9 cellular contexts compared by ENCODE assay signal in genomic region chr2:122451040-122451439, GRCh38.
DNase-seq lines count a peak whose midpoint lies in the region; ATAC-seq lines count a peak whose summit lies in the region.
"Had no signal": no experiment of that assay in that cellular context is flagged by ENCODE, and none has a peak within 500 bp of the region (broad histone marks: within the 10 kb centered on the region; RNA-seq: fewer than 3 reads in every experiment).

No MANE protein-coding gene starts in this region.

- peak; percentile 60 for ATAC-seq in HG03565 (IDR thresholded peaks at IDR 0.05; ENCODE audit: unreplicated experiment)
- ATAC-seq in GM18870 (IDR thresholded peaks at IDR 0.05; ENCODE audit: unreplicated experiment), result no peak

- no peaks in the 10 kb centered on the region for H3K4me1 ChIP-seq in iPS DF 6.9 (ENCODE audit: control insufficient read depth, insufficient read depth, low read length)
- H3K4me1 ChIP-seq: BLaER1 had no signal

- no peak overlapping the region for H3K27ac ChIP-seq in iPS DF 6.9 (ENCODE audit: low read length)
- H3K27ac ChIP-seq: BLaER1 had no signal

- H3K27me3 ChIP-seq in iPS DF 6.9 (ENCODE audit: control insufficient read depth, insufficient read depth, low read length), result no peaks in the 10 kb centered on the region
- H3K27me3 ChIP-seq: BLaER1 had no signal

- DNase-seq in NCI-H1417 (lab: John Stamatoyannopoulos, UW), result peak; percentile 3 to 54 (median 22)
- no peak for DNase-seq in NCI-H1417 treated with DMSO at 0.1 percent for 48 hours (lab: John Stamatoyannopoulos, UW)
- DNase-seq in RPMI7951 (ENCODE audit: low read depth), result peak; percentile 62
- DNase-seq in iPS DF 6.9 (ENCODE audit: low read depth, low spot score), result peak; percentile 27
- DNase-seq in activated CD4-positive, CD25-positive, alpha-beta regulatory T cell (lab: John Stamatoyannopoulos, UW), result no peak
- no peak for DNase-seq in activated CD4-positive, alpha-beta T cell treated with anti-CD3 and anti-CD28 coated beads, Interleukin-2, amount 50 U/mL, for 4 hours

- no peak overlapping the region for H3K4me3 ChIP-seq in iPS DF 6.9 (ENCODE audit: low read length)
- H3K4me3 ChIP-seq: BLaER1 had no signal

- WGBS in iPS DF 6.9 (ENCODE audit: insufficient coverage, insufficient read length), result no CpG with 5 or more reads among the region's 4 CpGs

- no peaks in the 10 kb centered on the region for H3K36me3 ChIP-seq in iPS DF 6.9 (ENCODE audit: control insufficient read depth, insufficient read depth, low read length)
- H3K36me3 ChIP-seq: BLaER1 had no signal

- H3K9me3 ChIP-seq in iPS DF 6.9 (ENCODE audit: control insufficient read depth, insufficient read depth, low read length), result no peaks in the 10 kb centered on the region

Comparison
In these comparisons a context has a peak if more than half of its experiments do, and no peak if none do; other contexts are left out.
1. DNase-seq: peak in NCI-H1417 (3 of 3), RPMI7951 (single experiment) and iPS DF 6.9 (single experiment); none in NCI-H1417 treated with DMSO at 0.1 percent for 48 hours (single experiment), activated CD4-positive, CD25-positive, alpha-beta regulatory T cell (0 of 4) and activated CD4-positive, alpha-beta T cell treated with anti-CD3 and anti-CD28 coated beads, Interleukin-2, amount 50 U/mL, for 4 hours (0 of 2).